Comparison of ENCODE assay signal across 1 cellular context in genomic region chr1:150629115-150629928, GRCh38.
TF ChIP-seq lines count a peak whose summit lies in the region.

TSS of gene ENSA (minus strand) at chr1:150629612. CDS start at chr1:150629470, 142 bp downstream.

TF ChIP-seq in GM12878, 131 proteins besides CTCF, POLR2A, EP300 and RAD21 (continued from another document and continues in another):
- TF ChIP-seq USF2 (IDR thresholded peaks at IDR 0.05; ENCODE audit: borderline replicate concordance, low read depth, low read length) (peak; percentile 14; the same call in 1 of the 2 replicates), ESRRA (IDR thresholded peaks at IDR 0.05; ENCODE audit: low read length) (0 out of 2 replicates have a peak, but pooled peaks have one; percentile 32), RELA (IDR thresholded peaks at IDR 0.05; ENCODE audit: borderline replicate concordance, partially characterized antibody) (peak; percentile 50), ZNF384 (IDR thresholded peaks at IDR 0.05; ENCODE audit: borderline replicate concordance, low read depth, low read length) (no peak), FOXK2 (IDR thresholded peaks at IDR 0.05) (0 out of 2 replicates have a peak, but pooled peaks have one; percentile 13), SPI1 (IDR thresholded peaks at IDR 0.05; ENCODE audit: borderline replicate concordance, insufficient read depth, low read depth, low read length) (no peak), DPF2 (IDR thresholded peaks at IDR 0.05) (peak; percentile 99), YY1 (IDR thresholded peaks at IDR 0.05; ENCODE audit: low read depth, low read length) (peak; percentile 97), RBBP5 (conservative IDR thresholded peaks at IDR 0.05) (no peak), SRF (IDR thresholded peaks at IDR 0.05; ENCODE audit: low read depth in 2 of 2, low read length in 2 of 2) (0 out of 4 replicates have a peak, but pooled peaks of 1 of the 2 experiments have one; percentile 22), PAX8 (IDR thresholded peaks at IDR 0.05) (peak; percentile 56; the same call in 1 of the 2 replicates), ZBED1 (IDR thresholded peaks at IDR 0.05; ENCODE audit: borderline replicate concordance) (no peak), RFX5 (IDR thresholded peaks at IDR 0.05; ENCODE audit: low read depth, low read length) (peak; percentile 90), CUX1 (IDR thresholded peaks at IDR 0.05; ENCODE audit: insufficient replicate concordance, low read depth, low read length) (no peak), KAT2A (conservative IDR thresholded peaks at IDR 0.05; ENCODE audit: control insufficient read depth, low read depth, low read length) (no peak), CBFB (IDR thresholded peaks at IDR 0.05; ENCODE audit: low read depth) (peak; percentile 10; the same call in 1 of the 2 replicates), MTA3 (IDR thresholded peaks at IDR 0.05; ENCODE audit: borderline replicate concordance, low read length) (no peak), MXI1 (IDR thresholded peaks at IDR 0.05; ENCODE audit: low read depth, low read length) (peak; percentile 25; the same call in 1 of the 2 replicates), ASH2L (IDR thresholded peaks at IDR 0.05; ENCODE audit: borderline replicate concordance, low read depth) (no peak), BCLAF1 (IDR thresholded peaks at IDR 0.05) (no peak), EZH2 (IDR thresholded peaks at IDR 0.05; ENCODE audit: borderline replicate concordance, control insufficient read depth, low read depth, low read length) (no peak), NFXL1 (IDR thresholded peaks at IDR 0.05; ENCODE audit: borderline replicate concordance) (no peak), SMAD1 (IDR thresholded peaks at IDR 0.05; ENCODE audit: low read depth, partially characterized antibody) (no peak), REST (IDR thresholded peaks at IDR 0.05; ENCODE audit: low read depth, low read length) (no peak), ZNF592 (IDR thresholded peaks at IDR 0.05) (no peak), ZNF622 (IDR thresholded peaks at IDR 0.05) (no peak), CHD4 (IDR thresholded peaks at IDR 0.05) (no peak)
- TF ChIP-seq, protein P1, sequence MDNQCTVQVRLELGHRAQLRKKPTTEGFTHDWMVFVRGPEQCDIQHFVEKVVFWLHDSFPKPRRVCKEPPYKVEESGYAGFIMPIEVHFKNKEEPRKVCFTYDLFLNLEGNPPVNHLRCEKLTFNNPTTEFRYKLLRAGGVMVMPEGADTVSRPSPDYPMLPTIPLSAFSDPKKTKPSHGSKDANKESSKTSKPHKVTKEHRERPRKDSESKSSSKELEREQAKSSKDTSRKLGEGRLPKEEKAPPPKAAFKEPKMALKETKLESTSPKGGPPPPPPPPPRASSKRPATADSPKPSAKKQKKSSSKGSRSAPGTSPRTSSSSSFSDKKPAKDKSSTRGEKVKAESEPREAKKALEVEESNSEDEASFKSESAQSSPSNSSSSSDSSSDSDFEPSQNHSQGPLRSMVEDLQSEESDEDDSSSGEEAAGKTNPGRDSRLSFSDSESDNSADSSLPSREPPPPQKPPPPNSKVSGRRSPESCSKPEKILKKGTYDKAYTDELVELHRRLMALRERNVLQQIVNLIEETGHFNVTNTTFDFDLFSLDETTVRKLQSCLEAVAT (IDR thresholded peaks at IDR 0.05), result peak; percentile 79; the same call in 1 of the 2 replicates
- TF ChIP-seq, protein P2, sequence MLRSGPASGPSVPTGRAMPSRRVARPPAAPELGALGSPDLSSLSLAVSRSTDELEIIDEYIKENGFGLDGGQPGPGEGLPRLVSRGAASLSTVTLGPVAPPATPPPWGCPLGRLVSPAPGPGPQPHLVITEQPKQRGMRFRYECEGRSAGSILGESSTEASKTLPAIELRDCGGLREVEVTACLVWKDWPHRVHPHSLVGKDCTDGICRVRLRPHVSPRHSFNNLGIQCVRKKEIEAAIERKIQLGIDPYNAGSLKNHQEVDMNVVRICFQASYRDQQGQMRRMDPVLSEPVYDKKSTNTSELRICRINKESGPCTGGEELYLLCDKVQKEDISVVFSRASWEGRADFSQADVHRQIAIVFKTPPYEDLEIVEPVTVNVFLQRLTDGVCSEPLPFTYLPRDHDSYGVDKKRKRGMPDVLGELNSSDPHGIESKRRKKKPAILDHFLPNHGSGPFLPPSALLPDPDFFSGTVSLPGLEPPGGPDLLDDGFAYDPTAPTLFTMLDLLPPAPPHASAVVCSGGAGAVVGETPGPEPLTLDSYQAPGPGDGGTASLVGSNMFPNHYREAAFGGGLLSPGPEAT (IDR thresholded peaks at IDR 0.05; ENCODE audit: low read depth), result no peak
- TF ChIP-seq, protein P3, sequence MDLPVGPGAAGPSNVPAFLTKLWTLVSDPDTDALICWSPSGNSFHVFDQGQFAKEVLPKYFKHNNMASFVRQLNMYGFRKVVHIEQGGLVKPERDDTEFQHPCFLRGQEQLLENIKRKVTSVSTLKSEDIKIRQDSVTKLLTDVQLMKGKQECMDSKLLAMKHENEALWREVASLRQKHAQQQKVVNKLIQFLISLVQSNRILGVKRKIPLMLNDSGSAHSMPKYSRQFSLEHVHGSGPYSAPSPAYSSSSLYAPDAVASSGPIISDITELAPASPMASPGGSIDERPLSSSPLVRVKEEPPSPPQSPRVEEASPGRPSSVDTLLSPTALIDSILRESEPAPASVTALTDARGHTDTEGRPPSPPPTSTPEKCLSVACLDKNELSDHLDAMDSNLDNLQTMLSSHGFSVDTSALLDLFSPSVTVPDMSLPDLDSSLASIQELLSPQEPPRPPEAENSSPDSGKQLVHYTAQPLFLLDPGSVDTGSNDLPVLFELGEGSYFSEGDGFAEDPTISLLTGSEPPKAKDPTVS (IDR thresholded peaks at IDR 0.05; ENCODE audit: low read depth, low read length), result 0 out of 2 replicates have a peak, but pooled peaks have one; percentile 12
- TF ChIP-seq, protein P4, sequence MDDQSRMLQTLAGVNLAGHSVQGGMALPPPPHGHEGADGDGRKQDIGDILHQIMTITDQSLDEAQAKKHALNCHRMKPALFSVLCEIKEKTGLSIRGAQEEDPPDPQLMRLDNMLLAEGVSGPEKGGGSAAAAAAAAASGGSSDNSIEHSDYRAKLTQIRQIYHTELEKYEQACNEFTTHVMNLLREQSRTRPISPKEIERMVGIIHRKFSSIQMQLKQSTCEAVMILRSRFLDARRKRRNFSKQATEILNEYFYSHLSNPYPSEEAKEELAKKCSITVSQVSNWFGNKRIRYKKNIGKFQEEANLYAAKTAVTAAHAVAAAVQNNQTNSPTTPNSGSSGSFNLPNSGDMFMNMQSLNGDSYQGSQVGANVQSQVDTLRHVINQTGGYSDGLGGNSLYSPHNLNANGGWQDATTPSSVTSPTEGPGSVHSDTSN (IDR thresholded peaks at IDR 0.05; ENCODE audit: insufficient replicate concordance, low read depth, low read length), result peak; percentile 99
